Comparison of ENCODE assay signal across 8 cellular contexts in genomic region chr19:55113570-55114039, GRCh38. TPM values are rescaled to one million over a fixed set of nuclear protein-coding genes. Genes with fewer than 3 reads are reported as not detected.
DNase-seq lines count a peak whose midpoint lies in the region; ATAC-seq, FAIRE-seq and TF ChIP-seq lines count a peak whose summit lies in the region.

No MANE protein-coding gene starts in this region.

- WGBS in HUES64, result 61% methylated on average over 11 of the region's 12 CpGs

- no peak overlapping the region for H3K4me3 ChIP-seq in HUES64 (ENCODE audit: low read length)

- FAIRE-seq in D721Med (lab: Jason Lieb, UNC), result no peak

- DNase-seq in cerebellum (ENCODE audit: low spot score) (peak; percentile 23), D721Med (ENCODE audit: insufficient read length, low spot score) (no peak)
- no peak for DNase-seq in stimulated activated naive CD8-positive, alpha-beta T cell treated with anti-CD3 and anti-CD28 coated beads, Interleukin-15, Interleukin-2, amounts not matched to agents 100 U/mL and 50 U/mL, for 24 hours
- no peak for DNase-seq in stimulated activated CD4-positive, alpha-beta T cell treated with anti-CD3 and anti-CD28 coated beads, Interleukin-2, amount 100 ng/mL, for 48 hours

- H3K36me3 ChIP-seq in HUES64 (ENCODE audit: insufficient read depth, low read length), result no peaks in the 10 kb centered on the region; the same call in 1 of the 2 replicates

- H3K27ac ChIP-seq in HUES64 (ENCODE audit: low read depth, low read length), result peak overlapping the region; percentile 59; the same call in 1 of the 2 replicates
- H3K27ac ChIP-seq in layer of hippocampus (ENCODE audit: low read depth, low read length), result peak overlapping the region; percentile 62
- peak overlapping the region; percentile 44 for H3K27ac ChIP-seq in temporal lobe (ENCODE audit: low read depth, low read length)

- H3K9me3 ChIP-seq in HUES64 (ENCODE audit: insufficient read depth, low read depth, low read length), result no peaks in the 10 kb centered on the region

- no peak overlapping the region; the same call in 1 of the 2 replicates for H3K9ac ChIP-seq in HUES64 (ENCODE audit: low read depth, low read length)

- H3K27me3 ChIP-seq in HUES64 (ENCODE audit: insufficient read depth, low read length), result no peaks in the 10 kb centered on the region
- no peaks in the 10 kb centered on the region for H3K27me3 ChIP-seq in layer of hippocampus (ENCODE audit: control insufficient read depth, insufficient read depth, low read length)

- no peak for TF ChIP-seq CTCF in D721Med (IDR thresholded peaks at IDR 0.05; ENCODE audit: insufficient read depth, missing control alignments)

- peaks cover 14% of the 10 kb centered on the region; the same call in 1 of the 2 replicates for H3K4me1 ChIP-seq in HUES64 (ENCODE audit: insufficient read depth, low read length)

- ATAC-seq in stimulated activated naive CD8-positive, alpha-beta T cell treated with anti-CD3 and anti-CD28 coated beads, Interleukin-15, Interleukin-2, amounts not matched to agents 100 U/mL and 50 U/mL, for 24 hours, result no peak
- ATAC-seq in HG02840 (IDR thresholded peaks at IDR 0.05; ENCODE audit: low FRiP score, unreplicated experiment), result no peak

RNA-seq across cellular contexts. Expression of gene PPP1R12C, which starts 3.8 kb away (rescaled TPM):
- polyA plus RNA-seq in HUES64 (2013, experiment 1 of 2), result 43.7 TPM
- polyA plus RNA-seq in HUES64 (2013, experiment 2 of 2), result 34.3 TPM
- total RNA-seq in cerebellum, result 14.0 TPM
- 19.9 TPM for total RNA-seq in temporal lobe

RNA-seq across cellular contexts. Expression of gene TNNT1, which starts 35.4 kb away (rescaled TPM):
- 87.2 TPM for polyA plus RNA-seq in HUES64 (2013, experiment 1 of 2)
- polyA plus RNA-seq in HUES64 (2013, experiment 2 of 2), result 104 TPM
- total RNA-seq in cerebellum (1.00 TPM), temporal lobe (0.49 TPM)

RNA-seq across cellular contexts. Expression of gene EPS8L1, which starts 37.9 kb away (rescaled TPM):
- polyA plus RNA-seq in HUES64 (2013, experiment 1 of 2), result 10.8 TPM
- polyA plus RNA-seq in HUES64 (2013, experiment 2 of 2), result 17.1 TPM
- total RNA-seq in cerebellum, result 2.1 TPM
- total RNA-seq in temporal lobe, result 4.9 TPM

RNA-seq across cellular contexts. Expression of gene TNNI3, which starts 43.9 kb away (rescaled TPM):
- 11.6 TPM for polyA plus RNA-seq in HUES64 (2013, experiment 1 of 2)
- polyA plus RNA-seq in HUES64 (2013, experiment 2 of 2), result 20.9 TPM
- 0.36 TPM for total RNA-seq in cerebellum
- total RNA-seq in temporal lobe, result 0.98 TPM

RNA-seq across cellular contexts. Expression of gene RDH13, which starts 50.7 kb away (rescaled TPM):
- polyA plus RNA-seq in HUES64 (2013, experiment 1 of 2), result 7.5 TPM
- 6.0 TPM for polyA plus RNA-seq in HUES64 (2013, experiment 2 of 2)
- total RNA-seq in cerebellum (21.4 TPM), temporal lobe (13.5 TPM)
